ENCODE assay signal across 27 cellular contexts in genomic region chr5:42642006-42642405, GRCh38.
"Had no signal": no experiment of that assay in that cellular context is flagged by ENCODE, and none has a peak within 500 bp of the region (broad histone marks: within the 10 kb centered on the region; RNA-seq: fewer than 3 reads in every experiment).

No MANE protein-coding gene starts in this region.

- H3K27me3 Mint-ChIP-seq: progenitor cell of endocrine pancreas, type B pancreatic cell had no signal

- H3K9me3 Mint-ChIP-seq: effector memory CD8-positive, alpha-beta T cell; memory B cell; naive B cell; natural killer cell treated with Interleukin-12 subunit alpha and Interleukin-12 subunit beta and Interleukin-15 and Interleukin-18, amount 100 ng/mL, for 72 hours; neural progenitor cell had no signal

- H3K4me3 Mint-ChIP-seq: effector memory CD8-positive, alpha-beta T cell; memory B cell; mesothelial cell of epicardium; naive B cell; natural killer cell treated with Interleukin-12 subunit alpha and Interleukin-12 subunit beta and Interleukin-15 and Interleukin-18, amount 100 ng/mL, for 72 hours; neural progenitor cell; type B pancreatic cell had no signal

- H3K4me3 ChIP-seq: coronary artery, gastroesophageal sphincter, heart left ventricle, left ventricle myocardium inferior, lower lobe of right lung, mucosa of descending colon, neural progenitor cell, right lobe of liver, stomach, thyroid gland had no signal

- H3K27ac Mint-ChIP-seq: effector memory CD8-positive, alpha-beta T cell; memory B cell; mesothelial cell of epicardium; natural killer cell treated with Interleukin-12 subunit alpha and Interleukin-12 subunit beta and Interleukin-15 and Interleukin-18, amount 100 ng/mL, for 72 hours; neural progenitor cell; progenitor cell of endocrine pancreas; type B pancreatic cell had no signal

- H3K36me3 ChIP-seq: gastroesophageal sphincter, heart left ventricle, left ventricle myocardium inferior, lower lobe of right lung, neural progenitor cell, right lobe of liver, stomach, thyroid gland had no signal

- H3K9me3 ChIP-seq: gastroesophageal sphincter, heart left ventricle, left ventricle myocardium inferior, lower lobe of right lung, mucosa of descending colon, right lobe of liver, stomach, thyroid gland had no signal

- H3K27me3 ChIP-seq: gastroesophageal sphincter, heart left ventricle, neural progenitor cell, right lobe of liver, stomach, thyroid gland had no signal

- H3K36me3 Mint-ChIP-seq: memory B cell; mesothelial cell of epicardium; naive B cell; natural killer cell treated with Interleukin-12 subunit alpha and Interleukin-12 subunit beta and Interleukin-15 and Interleukin-18, amount 100 ng/mL, for 72 hours; neural progenitor cell; type B pancreatic cell had no signal

- H3K27ac ChIP-seq: coronary artery, gastroesophageal sphincter, heart left ventricle, left ventricle myocardium inferior, lower lobe of right lung, neural progenitor cell, parathyroid adenoma, right lobe of liver, stomach, thyroid gland had no signal

- H3K4me1 Mint-ChIP-seq: mesothelial cell of epicardium, neural progenitor cell had no signal

- DNase-seq: dermis blood vessel endothelial cell; effector memory CD8-positive, alpha-beta T cell; heart left ventricle; hippocampal formation; left colon; left ventricle myocardium inferior; lower lobe of right lung; mucosa of descending colon; naive B cell; right lobe of liver; small intestine; stimulated activated CD4-positive, alpha-beta T cell treated with anti-CD3 and anti-CD28 coated beads, Interleukin-12 subunit alpha, Interleukin-12 subunit beta, amount 100 ng/mL, for 4 hours; stimulated activated CD4-positive, alpha-beta T cell treated with anti-CD3 and anti-CD28 coated beads, Interleukin-1b, Interleukin-23, amount 100 ng/mL, for 48 hours; stimulated activated CD4-positive, alpha-beta T cell treated with anti-CD3 and anti-CD28 coated beads, Interleukin-4, amount 100 ng/mL, for 1 hour; stimulated activated CD8-positive, alpha-beta memory T cell treated with anti-CD3 and anti-CD28 coated beads, Interleukin-4, amount 100 ng/mL, for 48 hours; stimulated activated naive CD4-positive, alpha-beta T cell treated with Interleukin-2 at 50 U/mL for 16 hours; stomach; thyroid gland had no signal

- ATAC-seq: effector memory CD8-positive, alpha-beta T cell; gastroesophageal sphincter; heart left ventricle; left colon; lower lobe of right lung; mucosa of descending colon; natural killer cell treated with Interleukin-12 subunit alpha and Interleukin-12 subunit beta and Interleukin-15 and Interleukin-18, amount 100 ng/mL, for 72 hours; right lobe of liver had no signal

- H3K4me1 ChIP-seq: gastroesophageal sphincter, lower lobe of right lung, neural progenitor cell, parathyroid adenoma, stomach, thyroid gland had no signal
